In genomic region chr12:120236124-120236398, GRCh38 we compare ENCODE assay signal across 10 cellular contexts. TPM values are rescaled to one million over a fixed set of nuclear protein-coding genes. Genes with fewer than 3 reads are reported as not detected.
DNase-seq lines count a peak whose midpoint lies in the region; ATAC-seq and TF ChIP-seq lines count a peak whose summit lies in the region.
"Had no signal": no experiment of that assay in that cellular context is flagged by ENCODE, and none has a peak within 500 bp of the region (broad histone marks: within the 10 kb centered on the region; RNA-seq: fewer than 3 reads in every experiment).

No MANE protein-coding gene starts in this region.

- H3K27me3 Mint-ChIP-seq in activated naive CD4-positive, alpha-beta T cell treated with anti-CD3 and anti-CD28 coated beads, Interleukin-2, amount 50 U/mL, for 24 hours: no peaks in the 10 kb centered on the region
- no peaks in the 10 kb centered on the region for H3K27me3 Mint-ChIP-seq in chondrocyte (ENCODE audit: low read depth)
- no peaks in the 10 kb centered on the region for H3K27me3 Mint-ChIP-seq in naive thymus-derived CD8-positive, alpha-beta T cell

- H3K36me3 ChIP-seq in tibial nerve: no peaks in the 10 kb centered on the region

- 75 to 81% methylated on average over 3 of the region's 3 CpGs for WGBS in tibial nerve, 2 donors

- no peak overlapping the region for H3K4me3 ChIP-seq in tibial nerve

- no peak for TF ChIP-seq EP300 in tibial nerve (IDR thresholded peaks at IDR 0.05)

- no peaks in the 10 kb centered on the region for H3K9me3 ChIP-seq in tibial nerve

- POLR2A ChIA-PET in naive thymus-derived CD8-positive, alpha-beta T cell (lab: Charles Lee): interaction anchor here (0.7 to 6.8 kb wide), 6 partner anchors 15 to 244 kb away, joined by 6 to 42 read pairs (median 10); partner anchors contain the start of genes PXN and RNU4-2

- no peaks in the 10 kb centered on the region for H3K27me3 ChIP-seq in tibial nerve

- H3K9me3 Mint-ChIP-seq in activated naive CD4-positive, alpha-beta T cell treated with anti-CD3 and anti-CD28 coated beads, Interleukin-2, amount 50 U/mL, for 24 hours: no peaks in the 10 kb centered on the region
- no peaks in the 10 kb centered on the region for H3K9me3 Mint-ChIP-seq in chondrocyte (ENCODE audit: low read depth)
- no peaks in the 10 kb centered on the region for H3K9me3 Mint-ChIP-seq in naive thymus-derived CD8-positive, alpha-beta T cell

- no peak for TF ChIP-seq POLR2A in tibial nerve (IDR thresholded peaks at IDR 0.05)

- peak overlapping the region; percentile 96 for H3K27ac Mint-ChIP-seq in activated naive CD4-positive, alpha-beta T cell treated with anti-CD3 and anti-CD28 coated beads, Interleukin-2, amount 50 U/mL, for 24 hours
- peak overlapping the region; percentile 94 for H3K27ac Mint-ChIP-seq in chondrocyte (ENCODE audit: unreplicated experiment)
- H3K27ac Mint-ChIP-seq in naive thymus-derived CD8-positive, alpha-beta T cell: peak overlapping the region; percentile 48 to 95 (median 85)

- no peak for TF ChIP-seq CTCF in chondrocyte (IDR thresholded peaks at IDR 0.05)
- TF ChIP-seq CTCF in tibial nerve (IDR thresholded peaks at IDR 0.05): no peak

- ATAC-seq in naive thymus-derived CD8-positive, alpha-beta T cell: peak; percentile 34 to 40

- peaks cover 86% of the 10 kb centered on the region for H3K4me1 Mint-ChIP-seq in activated naive CD4-positive, alpha-beta T cell treated with anti-CD3 and anti-CD28 coated beads, Interleukin-2, amount 50 U/mL, for 24 hours
- peaks cover 76% of the 10 kb centered on the region for H3K4me1 Mint-ChIP-seq in chondrocyte (ENCODE audit: low read depth)
- H3K4me1 Mint-ChIP-seq in naive thymus-derived CD8-positive, alpha-beta T cell: peaks cover 44 to 96% (median 89%) of the 10 kb centered on the region in 4 donors

- no peaks in the 10 kb centered on the region for H3K36me3 Mint-ChIP-seq in activated naive CD4-positive, alpha-beta T cell treated with anti-CD3 and anti-CD28 coated beads, Interleukin-2, amount 50 U/mL, for 24 hours
- H3K36me3 Mint-ChIP-seq in chondrocyte (ENCODE audit: low read depth): no peaks in the 10 kb centered on the region
- no peaks in the 10 kb centered on the region for H3K36me3 Mint-ChIP-seq in naive thymus-derived CD8-positive, alpha-beta T cell

- no peak overlapping the region for H3K4me3 Mint-ChIP-seq in activated naive CD4-positive, alpha-beta T cell treated with anti-CD3 and anti-CD28 coated beads, Interleukin-2, amount 50 U/mL, for 24 hours
- H3K4me3 Mint-ChIP-seq in chondrocyte (ENCODE audit: unreplicated experiment): no peak overlapping the region
- peak overlapping the region in 4 of 10 donors; percentile 15 to 62 (median 38) for H3K4me3 Mint-ChIP-seq in naive thymus-derived CD8-positive, alpha-beta T cell

- H3K4me1 ChIP-seq in tibial nerve: peaks cover 3 to 100% (median 95%) of the 10 kb centered on the region in 4 donors

- DNase-seq in activated naive CD4-positive, alpha-beta T cell treated with anti-CD3 and anti-CD28 coated beads, Interleukin-2, amount 50 U/mL, for 16 hours: no peak
- DNase-seq in chondrocyte (ENCODE audit: low spot score) (no peak), tibial nerve (ENCODE audit: low spot score in 2 of 2) (no peak), occipital lobe (lab: John Stamatoyannopoulos, UW) (no peak), NCI-H2171 (lab: John Stamatoyannopoulos, UW) (no peak), GF-D8 (lab: John Stamatoyannopoulos, UW) (no peak)
- DNase-seq in naive thymus-derived CD8-positive, alpha-beta T cell: no peak
- DNase-seq: activated gamma-delta T cell treated with Interleukin-2 at 50 U/mL for 16 hours; stimulated activated CD4-positive, alpha-beta T cell treated with anti-CD3 and anti-CD28 coated beads, Interleukin-2, amount 100 ng/mL, for 48 hours had no signal

- peak overlapping the region; percentile 73 to 98 (median 81) for H3K27ac ChIP-seq in tibial nerve

RNA-seq across cellular contexts. Expression of gene PXN, which starts 29.5 kb away (rescaled TPM):
- total RNA-seq in chondrocyte (68.1 to 79.5 TPM (median 70.5 TPM) in 3 replicates), tibial nerve (100 to 1,000 TPM; 217 to 428 (median 330) TPM), occipital lobe (2.8 TPM)
- 10 to 100 TPM; 93.9 to 96.6 TPM for total RNA-seq in naive thymus-derived CD8-positive, alpha-beta T cell
- 10 to 100 TPM; 64.3 to 95.6 (median 80.4) TPM for polyA plus RNA-seq in naive thymus-derived CD8-positive, alpha-beta T cell

RNA-seq across cellular contexts. Expression of gene RPLP0, which starts 35.1 kb away (rescaled TPM):
- total RNA-seq in chondrocyte (1,691 to 2,186 TPM (median 1,706 TPM) in 3 replicates), tibial nerve (1,000 to 10,000 TPM; 1,234 to 2,921 (median 1,418) TPM), occipital lobe (1,592 TPM)
- total RNA-seq in naive thymus-derived CD8-positive, alpha-beta T cell: 1,000 to 10,000 TPM; 1,511 to 1,568 TPM
- 1,000 to 10,000 TPM; 1,821 to 2,320 (median 1,964) TPM for polyA plus RNA-seq in naive thymus-derived CD8-positive, alpha-beta T cell

RNA-seq across cellular contexts. Expression of gene GCN1, which starts 41.5 kb away (rescaled TPM):
- 92.3 to 137 TPM (median 97.5 TPM) in 3 replicates for total RNA-seq in chondrocyte
- 100 to 1,000 TPM; 132 to 133 TPM for total RNA-seq in naive thymus-derived CD8-positive, alpha-beta T cell
- polyA plus RNA-seq in naive thymus-derived CD8-positive, alpha-beta T cell: 10 to 100 TPM; 14.9 to 28.3 (median 23.8) TPM
- 100 to 1,000 TPM in 2 of 4 donors, 10 to 100 TPM in 2; 44.6 to 138 (median 106) TPM for total RNA-seq in tibial nerve
- total RNA-seq in occipital lobe: 53.7 TPM

RNA-seq across cellular contexts. Expression of gene RNU4-2, which starts 55.6 kb away (rescaled TPM):
- total RNA-seq in chondrocyte (4,282 to 4,899 TPM (median 4,793 TPM) in 3 replicates), tibial nerve (under 1 TPM; under 0.01 TPM), occipital lobe (under 0.01 TPM)
- total RNA-seq in naive thymus-derived CD8-positive, alpha-beta T cell: 1,000 to 10,000 TPM; 4,355 to 8,006 TPM
- 10 to 100 TPM in 1 of 3 donors, not detected in 2; 79.6 TPM for polyA plus RNA-seq in naive thymus-derived CD8-positive, alpha-beta T cell

RNA-seq across cellular contexts. Expression of gene RNU4-1, which starts 57.0 kb away (rescaled TPM):
- total RNA-seq in chondrocyte (1,613 to 1,880 TPM (median 1,738 TPM) in 3 replicates), tibial nerve (under 1 TPM in 3 of 4 donors, not detected in 1; under 0.01 TPM), occipital lobe (under 0.01 TPM)
- 100 to 1,000 TPM; 519 to 934 TPM for total RNA-seq in naive thymus-derived CD8-positive, alpha-beta T cell
- not detected for polyA plus RNA-seq in naive thymus-derived CD8-positive, alpha-beta T cell

Comparison
In these comparisons a context has a peak if more than half of its experiments do, and no peak if none do; other contexts are left out.
1. RNA of gene PXN, which starts 29.5 kb away (total RNA-seq): 217 to 428 TPM in tibial nerve, 93.9 to 96.6 TPM in naive thymus-derived CD8-positive, alpha-beta T cell and 68.1 to 79.5 TPM in chondrocyte; 2.8 TPM in occipital lobe (single experiment); every median in the first group is over 10 times any median in the second.
2. Peak in every context shown above with its lines, with median percentiles within 50 percentile points of each other: H3K27ac Mint-ChIP-seq.